ENCODE assay signal across 8 cellular contexts in the genomic region with DNA sequence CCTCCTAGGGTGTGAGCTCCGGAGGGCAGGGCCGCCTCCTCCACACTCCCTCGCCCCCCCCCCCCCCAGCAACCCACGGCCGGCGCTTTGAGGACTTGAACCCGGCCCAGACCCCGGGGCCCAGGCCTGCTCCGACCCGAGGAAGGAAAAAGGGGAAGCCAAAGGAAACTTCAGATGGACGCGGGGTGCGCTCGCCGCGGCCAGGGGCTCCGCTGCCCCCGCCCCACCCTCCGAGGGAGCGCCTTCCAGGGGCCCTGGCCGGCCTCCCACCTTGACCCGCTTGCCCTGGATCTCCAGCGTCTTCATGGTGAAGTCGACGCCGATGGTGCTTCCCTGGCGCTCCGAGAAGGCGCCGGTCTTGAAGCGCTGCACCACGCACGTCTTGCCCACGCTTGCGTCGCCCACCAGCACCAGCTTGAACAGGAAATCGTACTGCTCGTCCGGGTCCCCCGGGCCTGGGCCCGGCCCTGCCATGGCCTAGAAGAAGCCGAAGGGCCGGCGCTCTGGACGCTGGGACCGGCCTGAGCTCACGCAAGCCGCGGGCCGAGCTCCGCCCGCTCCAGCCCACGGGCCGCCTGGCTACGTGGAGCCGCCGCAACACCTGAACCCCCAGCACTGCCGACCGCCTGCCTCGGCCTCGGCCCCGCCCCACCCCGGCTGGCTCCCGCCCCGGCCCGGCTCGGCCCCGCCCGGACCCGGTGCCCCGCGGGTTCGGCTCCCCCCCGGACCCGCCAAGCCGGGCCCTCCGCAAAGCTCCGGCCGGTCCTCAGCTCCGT. TPM values are rescaled to one million over a fixed set of nuclear protein-coding genes. Genes with fewer than 3 reads are reported as not detected.
DNase-seq lines count a peak whose midpoint lies in the region; TF ChIP-seq lines count a peak whose summit lies in the region.

No MANE protein-coding gene starts in this region.

- no peak for TF ChIP-seq RAD21 in SK-N-SH (IDR thresholded peaks at IDR 0.05; ENCODE audit: low read length)

- TF ChIP-seq EP300 in SK-N-SH (IDR thresholded peaks at IDR 0.05; ENCODE audit: borderline replicate concordance in 1 of 2, low read depth in 1 of 2, low read length in 1 of 2) (no peak), stomach (IDR thresholded peaks at IDR 0.05) (no peak)

- peak overlapping the region; percentile 97 for H3K4me2 ChIP-seq in SK-N-SH
- peak overlapping the region; percentile 88 for H3K4me2 ChIP-seq in mammary epithelial cell (ENCODE audit: insufficient read depth, low read depth, low read length)

- H3F3A ChIP-seq in SK-N-SH (replicated peaks; ENCODE audit: insufficient read depth) = peaks cover 20% of the 10 kb centered on the region

- in situ Hi-C loops in mammary epithelial cell (cut with MboI; ENCODE audit: low sequenced_read_pairs in 2 of 2) = no loop called here

- H3K4me1 ChIP-seq in HEK293 (ENCODE audit: control insufficient read depth, insufficient read depth, low read length) (peaks cover 15% of the 10 kb centered on the region), SK-N-SH (ENCODE audit: control insufficient read depth in 1 of 2, insufficient read depth in 2 of 2, low read depth in 1 of 2, low read length in 1 of 2) (peaks cover 0 to 14% of the 10 kb centered on the region in 2 experiments; a peak in 2 of 4 replicates), mammary epithelial cell (ENCODE audit: insufficient read depth, low read length) (peaks cover 29% of the 10 kb centered on the region), stomach (peaks cover 42 to 63% (median 61%) of the 10 kb centered on the region in 4 donors)

- H3K27me3 ChIP-seq in SK-N-SH (ENCODE audit: insufficient read depth) = no peaks in the 10 kb centered on the region
- H3K27me3 ChIP-seq in mammary epithelial cell (ENCODE audit: insufficient read depth, low read length) = no peaks in the 10 kb centered on the region
- H3K27me3 ChIP-seq in stomach = no peaks in the 10 kb centered on the region

- 7% methylated on average over 9 of the region's 80 CpGs for WGBS in SK-N-SH (ENCODE audit: low lambda C conversion rate)
- WGBS in mammary epithelial cell (ENCODE audit: low coverage, missing lambda C conversion rate) = 1% methylated on average over 20 of the region's 80 CpGs
- WGBS in stomach, 5 donors = 0 to 2% (median 1%) methylated on average over 12 to 79 of the region's 80 CpGs

- H4K20me1 ChIP-seq in SK-N-SH (ENCODE audit: insufficient read depth) = peaks cover 34% of the 10 kb centered on the region
- no peaks in the 10 kb centered on the region for H4K20me1 ChIP-seq in mammary epithelial cell (ENCODE audit: insufficient read depth, low read length)

- POLR2A ChIA-PET in HEK293 (lab: Yijun Ruan, JAX) = interaction anchor here (0.6 to 2.3 kb wide), 12 partner anchors 12 to 195 kb away, joined by 3 to 13 read pairs (median 4); partner anchors contain the start of genes CFAP92 and COPG1
- POLR2A ChIA-PET in SK-N-SH (lab: Yijun Ruan, JAX) = interaction anchor here (0.6 to 1.8 kb wide), 7 partner anchors 23 to 504 kb away, joined by 3 to 6 read pairs (median 3); no protein-coding TSS in a partner anchor

- H3K9me2 ChIP-seq in SK-N-SH = no peaks in the 10 kb centered on the region

- H3K9ac ChIP-seq in SK-N-SH (peak overlapping the region; percentile 91), mammary epithelial cell (ENCODE audit: insufficient read depth, low read length) (peak overlapping the region; percentile 98)

- intact Hi-C loops in mammary epithelial cell (cut with micrococcal nuclease) (no loop called here), stomach (cut with DNase I; ENCODE audit: low total_unique reads) (no loop called here)

- H3K79me2 ChIP-seq in SK-N-SH (ENCODE audit: insufficient read depth) = peaks cover 45% of the 10 kb centered on the region
- H3K79me2 ChIP-seq in mammary epithelial cell (ENCODE audit: insufficient read depth, low read length) = peaks cover 41% of the 10 kb centered on the region

- H3K4me3 ChIP-seq in HEK293 (ENCODE audit: low read depth, low read length) (peak overlapping the region; percentile 68), SK-N-SH (ENCODE audit: low read depth in 2 of 2, low read length in 1 of 2) (peak overlapping the region; percentile 81 to 86), mammary epithelial cell (replicated peaks in 1 of 3; ENCODE audit: insufficient read depth in 1 of 3, low read depth in 2 of 3, low read length in 3 of 3) (peak overlapping the region; percentile 85 to 87 (median 87)), stomach (peak overlapping the region; percentile 76 to 88 (median 84))

- H3K36me3 ChIP-seq in HEK293 (ENCODE audit: control insufficient read depth in 2 of 2, insufficient read depth in 1 of 2, low read length in 2 of 2) = peaks cover 0 to 6% of the 10 kb centered on the region in 2 experiments; a peak in 1 of 3 replicates
- H3K36me3 ChIP-seq in SK-N-SH (replicated peaks in 1 of 2; ENCODE audit: control insufficient read depth in 1 of 2, insufficient read depth in 2 of 2, low read length in 1 of 2) = peaks cover 11 to 13% of the 10 kb centered on the region in 2 experiments
- peaks cover 3% of the 10 kb centered on the region for H3K36me3 ChIP-seq in mammary epithelial cell (ENCODE audit: insufficient read depth, low read length)
- peaks cover 4 to 15% (median 8%) of the 10 kb centered on the region in 4 donors for H3K36me3 ChIP-seq in stomach

- H2AFZ ChIP-seq in SK-N-SH (ENCODE audit: low read depth) (peak overlapping the region; percentile 53; the same call in 1 of the 2 replicates), mammary epithelial cell (ENCODE audit: low read depth, low read length) (peak overlapping the region; percentile 83)

- dilution Hi-C loops in mammary epithelial cell (cut with HindIII; ENCODE audit: low sequenced_read_pairs) = loop anchor here (5.0 kb wide), 3 partner anchors 36 to 156 kb away; partner anchors contain the start of gene HMCES

- CTCF ChIA-PET in HEK293 (lab: Yijun Ruan, JAX) (interaction anchor here (0.6 to 1.9 kb wide), 5 partner anchors 20 to 151 kb away, joined by 3 to 15 read pairs (median 5); no protein-coding TSS in a partner anchor), SK-N-SH (lab: Yijun Ruan, JAX) (interaction anchor here (0.9 to 6.0 kb wide), 11 partner anchors 40 to 504 kb away, joined by 3 to 34 read pairs (median 3); partner anchors contain the start of gene ISY1), mammary epithelial cell (lab: Charles Lee; ENCODE audit: low non-redundant PET) (interaction anchor here (1.2 kb wide), 1 partner anchor 68 kb away, joined by 10 read pairs; no protein-coding TSS in a partner anchor)

- TF ChIP-seq POLR2A in stomach (IDR thresholded peaks at IDR 0.05) = no peak

- DNase-seq in D341Med (ENCODE audit: low spot score) = peak; percentile 51
- peak; percentile 61 for DNase-seq in SK-N-SH
- no peak for DNase-seq in mammary epithelial cell
- DNase-seq in left kidney (ENCODE audit: low read depth, low spot score) = peak; percentile 75
- DNase-seq in stomach = peak; percentile 27
- no peak for DNase-seq in NCI-H128 (lab: John Stamatoyannopoulos, UW; ENCODE audit: unreplicated experiment)
- no peak for DNase-seq in NCI-H69 (lab: John Stamatoyannopoulos, UW)

- H3K9me3 ChIP-seq in HEK293 (ENCODE audit: control insufficient read depth, insufficient read depth, low read depth, low read length) (no peaks in the 10 kb centered on the region), SK-N-SH (no peaks in the 10 kb centered on the region), mammary epithelial cell (replicated peaks; ENCODE audit: insufficient read depth, low read length) (no peaks in the 10 kb centered on the region), stomach (no peaks in the 10 kb centered on the region)

- BruUV-seq in mammary epithelial cell (replicated peaks; lab: Mats Ljungman, UMichigan) = no TSS peak

- no peak for TF ChIP-seq CTCF in HEK293 (tag by site-specific recombination; IDR thresholded peaks at IDR 0.05)
- no peak for TF ChIP-seq CTCF in SK-N-SH (IDR thresholded peaks at IDR 0.05)
- no peak for TF ChIP-seq CTCF in mammary epithelial cell (conservative IDR thresholded peaks at IDR 0.05 in 1 of 2, IDR thresholded peaks at IDR 0.05 in 1 of 2; ENCODE audit: extremely low read depth in 1 of 2, insufficient read depth in 1 of 2, low read depth in 1 of 2, low read length in 2 of 2)
- TF ChIP-seq CTCF in stomach (IDR thresholded peaks at IDR 0.05) = no peak

- peak overlapping the region; percentile 46; the same call in 1 of the 2 replicates for H3K27ac ChIP-seq in HEK293 (ENCODE audit: extremely low read depth, low read depth, low read length)
- H3K27ac ChIP-seq in SK-N-SH (ENCODE audit: low read depth in 2 of 2, low read length in 1 of 2) = peak overlapping the region; percentile 52 to 72
- peak overlapping the region; percentile 98 for H3K27ac ChIP-seq in mammary epithelial cell (ENCODE audit: insufficient read depth, low read depth, low read length)
- H3K27ac ChIP-seq in stomach = peak overlapping the region; percentile 96 to 97 (median 96)

TF ChIP-seq in HEK293, 187 proteins besides CTCF, POLR2A, EP300 and RAD21 (continues in another document):
- TF ChIP-seq ZFHX2 (tag by site-specific recombination; conservative IDR thresholded peaks at IDR 0.05) (peak; percentile 72), GLIS1 (tag by site-specific recombination; IDR thresholded peaks at IDR 0.05) (0 out of 2 replicates have a peak, but pooled peaks have one; percentile 14), ZNF544 (tag by site-specific recombination; IDR thresholded peaks at IDR 0.05) (no peak)

TF ChIP-seq in SK-N-SH, 30 proteins besides CTCF, POLR2A, EP300 and RAD21 (continues in another document):
- TF ChIP-seq RFX5 (IDR thresholded peaks at IDR 0.05; ENCODE audit: low read length) (no peak), TCF12 (IDR thresholded peaks at IDR 0.05) (no peak)

RNA-seq across cellular contexts. Expression of gene RAB43, which starts 0.4 kb away (rescaled TPM):
- polyA plus RNA-seq in SK-N-SH (2012; rRNA removed) (8.9 and 9.5 TPM in 2 replicates), mammary epithelial cell (14.6 TPM), stomach (10 to 100 TPM in 2 of 3 donors, 1 to 10 TPM in 1; 4.3 to 18.1 (median 10.5) TPM)
- polyA plus RNA-seq in SK-N-SH (2012; cell fraction: cytosol; rRNA removed) = 4.6 and 7.5 TPM in 2 replicates
- polyA plus RNA-seq in SK-N-SH (2012; cell fraction: nucleus; rRNA removed) = 16.6 and 20.6 TPM in 2 replicates
- total RNA-seq in mammary epithelial cell (10 to 100 TPM; 23.5 to 30.5 TPM), stomach (10 to 100 TPM in 4 of 5 donors, 1 to 10 TPM in 1; 6.1 to 70.6 (median 22.6) TPM)
- polyA minus RNA-seq in mammary epithelial cell = 25.0 TPM

RNA-seq across cellular contexts. Expression of gene ISY1, which starts 39.7 kb away (rescaled TPM):
- polyA plus RNA-seq in SK-N-SH (2012; rRNA removed) = 20.9 and 22.3 TPM in 2 replicates
- 30.1 and 39.2 TPM in 2 replicates for polyA plus RNA-seq in SK-N-SH (2012; cell fraction: cytosol; rRNA removed)
- polyA plus RNA-seq in SK-N-SH (2012; cell fraction: nucleus; rRNA removed) = 9.0 and 11.8 TPM in 2 replicates
- 10 to 100 TPM; 16.8 to 38.2 TPM for total RNA-seq in mammary epithelial cell
- 27.4 TPM for polyA plus RNA-seq in mammary epithelial cell
- 29.5 TPM for polyA minus RNA-seq in mammary epithelial cell
- 10 to 100 TPM in 1 of 5 donors, 1 to 10 TPM in 4; 5.4 to 24.4 (median 7.0) TPM for total RNA-seq in stomach
- 10 to 100 TPM; 17.8 to 31.5 (median 19.5) TPM for polyA plus RNA-seq in stomach

Comparison
In these comparisons a context has a peak if more than half of its experiments do, and no peak if none do; other contexts are left out.
1. DNase-seq: peak in D341Med (single experiment), SK-N-SH (single experiment), left kidney (single experiment) and stomach (single experiment); none in mammary epithelial cell (single experiment), NCI-H128 (single experiment) and NCI-H69 (single experiment).
2. H3K27ac ChIP-seq: peak in every context shown above with its lines; median percentile 98 in mammary epithelial cell; 96 in stomach; 62 in SK-N-SH; 46 in HEK293.
3. Peak in every context shown above with its lines, with median percentiles within 50 percentile points of each other: H3K4me3 ChIP-seq.